Comparison of ENCODE assay signal across 10 cellular contexts in the genomic region with DNA sequence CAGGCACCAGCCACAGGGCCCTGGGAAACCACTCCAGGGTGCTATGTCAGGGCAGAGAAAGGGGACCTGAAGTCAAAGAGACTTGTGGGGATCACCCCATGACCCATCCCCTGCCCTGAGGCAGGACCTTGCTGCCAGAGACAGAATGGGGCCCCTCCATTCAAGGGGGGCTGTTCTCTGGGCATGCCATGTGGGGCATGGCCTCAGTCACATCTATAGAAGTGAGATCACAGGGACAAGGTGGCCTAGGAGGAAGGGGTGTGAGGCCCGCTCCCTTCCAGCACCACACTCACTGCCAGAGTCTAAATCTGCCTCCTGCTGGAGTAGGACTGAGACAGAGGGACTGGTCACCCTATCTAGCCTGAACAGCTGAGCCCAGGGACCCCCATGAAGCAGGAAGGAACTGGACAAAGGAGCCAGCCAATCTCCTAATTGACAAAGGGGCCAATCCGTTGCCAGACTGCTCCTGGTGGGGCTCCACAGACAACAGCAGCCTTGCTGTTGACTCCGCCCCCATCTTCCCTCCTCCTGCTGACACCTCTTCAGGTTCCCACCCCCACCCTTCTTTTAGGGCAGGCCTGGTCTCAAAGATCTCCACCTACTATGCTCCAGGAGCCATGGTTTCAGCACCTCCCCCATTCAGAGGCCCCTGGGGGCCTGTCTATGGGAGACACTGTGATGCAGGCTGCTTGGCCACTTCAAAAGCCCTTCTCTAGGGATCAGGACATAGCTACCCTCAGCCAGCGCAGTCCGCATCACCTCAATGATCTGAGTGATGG. TPM values are rescaled to one million over a fixed set of nuclear protein-coding genes. Genes with fewer than 3 reads are reported as not detected.
DNase-seq lines count a peak whose midpoint lies in the region; ATAC-seq and TF ChIP-seq lines count a peak whose summit lies in the region.
"Had no signal": no experiment of that assay in that cellular context is flagged by ENCODE, and none has a peak within 500 bp of the region (broad histone marks: within the 10 kb centered on the region; RNA-seq: fewer than 3 reads in every experiment).

No MANE protein-coding gene starts in this region.

- no peak for TF ChIP-seq EP300 in upper lobe of left lung (IDR thresholded peaks at IDR 0.05)

- ATAC-seq in activated T-cell treated with anti-CD3 and anti-CD28 coated beads, Interleukin-2, amount 50 U/mL, for 72 hours (replicated peaks in 1 of 2): peak; percentile 18 to 27
- ATAC-seq in left lung (no peak), upper lobe of left lung (ENCODE audit: low FRiP score in 2 of 2) (peak; percentile 5 to 38)

- no peaks in the 10 kb centered on the region for H3K27me3 ChIP-seq in left lung
- H3K27me3 ChIP-seq in upper lobe of left lung: no peaks in the 10 kb centered on the region
- no peaks in the 10 kb centered on the region for H3K27me3 ChIP-seq in WERI-Rb-1 (ENCODE audit: insufficient read depth, low read depth, severe bottlenecking)

- H3K4me1 Mint-ChIP-seq in activated T-cell treated with anti-CD3 and anti-CD28 coated beads, Interleukin-2, amount 50 U/mL, for 72 hours (ENCODE audit: low read depth): peaks cover 33% of the 10 kb centered on the region
- peaks cover 21% of the 10 kb centered on the region for H3K4me1 Mint-ChIP-seq in MCF 10A (ENCODE audit: insufficient read depth, unreplicated experiment)

- POLR2A ChIA-PET in MCF 10A (lab: Yijun Ruan, JAX): interaction anchor here (0.7 to 11.6 kb wide), 18 partner anchors 9 to 93 kb away, joined by 3 to 391 read pairs (median 12); partner anchors contain the start of genes MALAT1, NEAT1 and SLC25A45

- H3K27me3 Mint-ChIP-seq in activated T-cell treated with anti-CD3 and anti-CD28 coated beads, Interleukin-2, amount 50 U/mL, for 72 hours (ENCODE audit: low read depth): no peaks in the 10 kb centered on the region
- H3K27me3 Mint-ChIP-seq in MCF 10A (ENCODE audit: insufficient read depth, unreplicated experiment): no peaks in the 10 kb centered on the region
- H3K27me3 Mint-ChIP-seq: B cell had no signal

- CTCF ChIA-PET in MCF 10A (lab: Yijun Ruan, JAX): interaction anchor here (0.6 to 2.5 kb wide), 6 partner anchors 32 to 63 kb away, joined by 3 to 11 read pairs (median 4); no protein-coding TSS in a partner anchor

- H3K27ac ChIP-seq in left lung: peak overlapping the region; percentile 13 to 60
- peak overlapping the region; percentile 22 to 78 (median 48) for H3K27ac ChIP-seq in upper lobe of left lung
- no peak overlapping the region for H3K27ac ChIP-seq in WERI-Rb-1

- BruUV-seq in MCF 10A (replicated peaks; lab: Mats Ljungman, UMichigan): no TSS peak

- intact Hi-C loops in MCF 10A (cut with micrococcal nuclease) (no loop called here), left lung (cut with DNase I) (no loop called here)

- H3K9me3 ChIP-seq in left lung (no peaks in the 10 kb centered on the region), upper lobe of left lung (no peaks in the 10 kb centered on the region), WERI-Rb-1 (ENCODE audit: severe bottlenecking) (peaks cover 5% of the 10 kb centered on the region)

- DNase-seq in activated T-cell treated with anti-CD3 and anti-CD28 coated beads, Interleukin-2, amount 50 U/mL, for 72 hours: no peak
- DNase-seq in activated T-cell treated with anti-CD3 and anti-CD28 coated beads, Interleukin-2, amount 50 U/mL, for 48 hours: no peak
- peak; percentile 71 for DNase-seq in MCF 10A (ENCODE audit: unreplicated experiment)
- peak in 1 of 2 donors; percentile 41 for DNase-seq in left lung
- DNase-seq in upper lobe of left lung: peak in 1 of 2 donors; percentile 84
- DNase-seq in NCI-H2029 (lab: John Stamatoyannopoulos, UW): no peak
- no peak for DNase-seq in WERI-Rb-1
- DNase-seq in putamen (ENCODE audit: low spot score): no peak
- DNase-seq: stimulated activated CD4-positive, alpha-beta T cell treated with anti-CD3 and anti-CD28 coated beads, Interleukin-1b, Interleukin-23, amount 100 ng/mL, for 48 hours had no signal

- H3K36me3 Mint-ChIP-seq in activated T-cell treated with anti-CD3 and anti-CD28 coated beads, Interleukin-2, amount 50 U/mL, for 72 hours (ENCODE audit: insufficient read depth in 2 of 2): peaks cover 3 to 7% of the 10 kb centered on the region in 2 donors
- H3K36me3 Mint-ChIP-seq in MCF 10A (ENCODE audit: insufficient read depth, unreplicated experiment): peaks cover 93% of the 10 kb centered on the region

- H3K4me3 ChIP-seq in left lung (no peak overlapping the region), upper lobe of left lung (no peak overlapping the region), WERI-Rb-1 (ENCODE audit: low read depth, low read length) (no peak overlapping the region)

- no peak for TF ChIP-seq CTCF in MCF 10A (IDR thresholded peaks at IDR 0.05; ENCODE audit: unreplicated experiment)
- no peak for TF ChIP-seq CTCF in left lung (IDR thresholded peaks at IDR 0.05)
- TF ChIP-seq CTCF in upper lobe of left lung (IDR thresholded peaks at IDR 0.05): no peak
- no peak for TF ChIP-seq CTCF in WERI-Rb-1 (IDR thresholded peaks at IDR 0.05; ENCODE audit: low read depth, low read length)

- H3K9me3 Mint-ChIP-seq in activated T-cell treated with anti-CD3 and anti-CD28 coated beads, Interleukin-2, amount 50 U/mL, for 72 hours: no peaks in the 10 kb centered on the region
- H3K9me3 Mint-ChIP-seq in MCF 10A (ENCODE audit: unreplicated experiment): no peaks in the 10 kb centered on the region

- no peak overlapping the region for H3K4me3 Mint-ChIP-seq in activated T-cell treated with anti-CD3 and anti-CD28 coated beads, Interleukin-2, amount 50 U/mL, for 72 hours
- no peak overlapping the region for H3K4me3 Mint-ChIP-seq in MCF 10A (ENCODE audit: unreplicated experiment)
- H3K4me3 Mint-ChIP-seq: B cell had no signal

- H3K4me1 ChIP-seq in left lung: peaks cover under 1 to 15% of the 10 kb centered on the region in 2 donors
- peaks cover 0 to 10% (median 8%) of the 10 kb centered on the region in 4 donors for H3K4me1 ChIP-seq in upper lobe of left lung

- no peak overlapping the region for H3K27ac Mint-ChIP-seq in activated T-cell treated with anti-CD3 and anti-CD28 coated beads, Interleukin-2, amount 50 U/mL, for 72 hours
- H3K27ac Mint-ChIP-seq in MCF 10A (ENCODE audit: low read depth, unreplicated experiment): peak overlapping the region; percentile 93

- H3K36me3 ChIP-seq in left lung: peaks cover 0 to 25% of the 10 kb centered on the region in 2 donors
- H3K36me3 ChIP-seq in upper lobe of left lung: peaks cover 12 to 32% (median 14%) of the 10 kb centered on the region in 4 donors
- no peaks in the 10 kb centered on the region for H3K36me3 ChIP-seq in WERI-Rb-1

- TF ChIP-seq POLR2A in upper lobe of left lung (IDR thresholded peaks at IDR 0.05): peak in 3 of 4 donors; percentile 13 to 43 (median 21)

- WGBS in upper lobe of left lung, 2 donors: 89 to 90% methylated on average over 5 of the region's 5 CpGs

RNA-seq across cellular contexts. Expression of gene NEAT1, which starts 26.0 kb away (rescaled TPM):
- total RNA-seq in activated T-cell treated with anti-CD3 and anti-CD28 coated beads, Interleukin-2, amount 50 U/mL, for 72 hours: 1,000 to 10,000 TPM in 1 of 2 donors, 100 to 1,000 TPM in 1; 678 to 1,151 TPM
- total RNA-seq in MCF 10A (2022): 1,026 and 1,292 TPM in 2 replicates
- 1,000 to 10,000 TPM; 1,146 to 1,441 TPM for total RNA-seq in left lung
- total RNA-seq in upper lobe of left lung: 1,000 to 10,000 TPM in 3 of 6 donors, 100 to 1,000 TPM in 3; 245 to 3,084 (median 1,019) TPM

RNA-seq across cellular contexts. Expression of gene MALAT1, which starts 50.2 kb away (rescaled TPM):
- total RNA-seq in activated T-cell treated with anti-CD3 and anti-CD28 coated beads, Interleukin-2, amount 50 U/mL, for 72 hours: over 10,000 TPM in 1 of 2 donors, 1,000 to 10,000 TPM in 1; 8,391 to 13,279 TPM
- 10,851 and 12,068 TPM in 2 replicates for total RNA-seq in MCF 10A (2022)
- over 10,000 TPM; 12,400 to 15,875 TPM for total RNA-seq in left lung
- over 10,000 TPM in 5 of 6 donors, 1,000 to 10,000 TPM in 1; 9,697 to 52,390 (median 19,698) TPM for total RNA-seq in upper lobe of left lung
